12 cellular contexts compared by ENCODE assay signal in the genomic region with DNA sequence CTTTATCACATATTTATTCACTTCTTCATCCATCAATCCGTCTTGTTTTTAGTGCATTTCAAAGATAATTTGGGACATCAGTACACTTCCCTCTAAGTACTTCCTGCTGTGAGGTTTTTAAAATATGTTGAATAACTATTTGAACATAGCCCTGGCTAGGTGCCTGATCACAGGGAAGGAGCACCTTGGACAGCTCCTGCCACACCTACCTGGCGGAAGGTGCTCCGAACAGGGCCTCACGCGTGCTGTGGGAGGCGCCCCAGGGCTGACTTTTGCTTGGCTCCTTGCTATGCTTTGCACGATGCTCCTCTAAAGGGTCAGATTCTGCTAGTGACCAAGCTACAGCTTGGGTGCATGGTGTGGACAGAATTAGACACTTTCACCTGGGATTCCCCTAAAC. TPM values are rescaled to one million over a fixed set of nuclear protein-coding genes. Genes with fewer than 3 reads are reported as not detected.
A peak's percentile ranks its signal among the peaks of the same experiment; 100 is the strongest.
DNase-seq lines count a peak whose midpoint lies in the region; TF ChIP-seq lines count a peak whose summit lies in the region.
"Had no signal": no experiment of that assay in that cellular context is flagged by ENCODE, and none has a peak within 500 bp of the region (broad histone marks: within the 10 kb centered on the region; RNA-seq: fewer than 3 reads in every experiment).

No MANE protein-coding gene starts in this region.

- TF ChIP-seq CTCF in colonic mucosa (IDR thresholded peaks at IDR 0.05) (no peak), stomach (IDR thresholded peaks at IDR 0.05) (no peak)

- no peak overlapping the region for H3K4me3 ChIP-seq in colonic mucosa
- no peak overlapping the region for H3K4me3 ChIP-seq in stomach
- H3K4me3 ChIP-seq: lung had no signal

- H3K9ac ChIP-seq in colonic mucosa (ENCODE audit: low read depth in 2 of 2, low read length in 2 of 2), result no peak overlapping the region

- peaks cover 6% of the 10 kb centered on the region for H3K4me1 ChIP-seq in colonic mucosa
- H3K4me1 ChIP-seq in stomach, result peaks cover 0 to 10% (median 7%) of the 10 kb centered on the region in 4 donors

- TF ChIP-seq POLR2A in stomach (IDR thresholded peaks at IDR 0.05), result no peak

- 12 to 23% (median 16%) methylated on average over 7 of the region's 7 CpGs for WGBS in stomach, 5 donors

- intact Hi-C loops in colonic mucosa (cut with DNase I) (loop anchor here (5.0 kb wide), 1 partner anchor 47 kb away; no protein-coding TSS in a partner anchor), stomach (cut with DNase I; ENCODE audit: low total_unique reads) (no loop called here)

- H3K27ac ChIP-seq in colonic mucosa, result no peak overlapping the region
- no peak overlapping the region for H3K27ac ChIP-seq in stomach
- H3K27ac ChIP-seq in substantia nigra (ENCODE audit: low read depth, low read length, poor library complexity, severe bottlenecking), result no peak overlapping the region

- H3K9me3 ChIP-seq in colonic mucosa, result no peaks in the 10 kb centered on the region
- no peaks in the 10 kb centered on the region for H3K9me3 ChIP-seq in stomach

- H3K27me3 ChIP-seq in colonic mucosa (no peaks in the 10 kb centered on the region), stomach (no peaks in the 10 kb centered on the region)

- DNase-seq in activated effector memory CD4-positive, alpha-beta T cell treated with anti-CD3 and anti-CD28 coated beads, Interleukin-2, amount 50 U/mL, for 16 hours, result peak; percentile 74
- no peak for DNase-seq in activated effector memory CD4-positive, alpha-beta T cell treated with Interleukin-2 at 50 U/mL for 16 hours
- peak; percentile 22 for DNase-seq in SW480 (ENCODE audit: low spot score)
- peak; percentile 58 for DNase-seq in colonic mucosa
- DNase-seq in stomach, result peak; percentile 54
- DNase-seq in nucleus accumbens (lab: John Stamatoyannopoulos, UW), result no peak
- DNase-seq in ureter (ENCODE audit: low spot score), result no peak
- DNase-seq in substantia nigra (lab: John Stamatoyannopoulos, UW), result no peak
- DNase-seq: amygdala; DND-41; stimulated activated CD4-positive, alpha-beta T cell treated with anti-CD3 and anti-CD28 coated beads, Interleukin-15, amount 100 ng/mL, for 24 hours had no signal

- no peak for TF ChIP-seq EP300 in stomach (IDR thresholded peaks at IDR 0.05)

- H3K36me3 ChIP-seq in colonic mucosa, result no peaks in the 10 kb centered on the region
- peaks cover 0 to 42% (median 2%) of the 10 kb centered on the region in 4 donors for H3K36me3 ChIP-seq in stomach

RNA-seq across cellular contexts. Expression of a gene that starts 4.9 kb away (rescaled TPM):
- 1 to 10 TPM; 2.3 to 4.0 TPM for total RNA-seq in colonic mucosa
- 1 to 10 TPM in 3 of 5 donors, under 1 TPM in 1, not detected in 1; 0.29 to 5.1 (median 2.6) TPM for total RNA-seq in stomach
- polyA plus RNA-seq in stomach, result 1 to 10 TPM in 2 of 3 donors, under 1 TPM in 1; 0.76 to 6.3 (median 5.2) TPM
- total RNA-seq in ureter, result 6.0 TPM

RNA-seq across cellular contexts. Expression of a gene that starts 12.5 kb away (rescaled TPM):
- total RNA-seq in colonic mucosa (under 1 TPM; 0.12 to 0.35 TPM), stomach (under 1 TPM in 2 of 5 donors, not detected in 3; 0.45 to 0.58 TPM), ureter (2.0 TPM)
- polyA plus RNA-seq in stomach, result 1 to 10 TPM in 1 of 3 donors, under 1 TPM in 2; 0.50 to 1.0 (median 0.61) TPM

RNA-seq across cellular contexts. Expression of a gene that starts 15.1 kb away (rescaled TPM):
- total RNA-seq in colonic mucosa (10 to 100 TPM in 1 of 2 donors, 1 to 10 TPM in 1; 8.1 to 12.5 TPM), stomach (1 to 10 TPM; 1.8 to 6.4 (median 2.3) TPM), ureter (10.5 TPM)
- 1 to 10 TPM; 1.8 to 4.4 (median 4.1) TPM for polyA plus RNA-seq in stomach

RNA-seq across cellular contexts. Expression of a gene that starts 30.7 kb away (rescaled TPM):
- total RNA-seq in colonic mucosa, result 1 to 10 TPM; 2.5 to 3.9 TPM
- 10 to 100 TPM in 1 of 5 donors, 1 to 10 TPM in 4; 1.7 to 25.7 (median 3.5) TPM for total RNA-seq in stomach
- polyA plus RNA-seq in stomach, result 1 to 10 TPM; 1.3 to 1.8 (median 1.7) TPM
- 6.0 TPM for total RNA-seq in ureter

RNA-seq across cellular contexts. Expression of a gene that starts 52.6 kb away (rescaled TPM):
- 100 to 1,000 TPM in 1 of 2 donors, 10 to 100 TPM in 1; 93.9 to 163 TPM for total RNA-seq in colonic mucosa
- total RNA-seq in stomach, result 10 to 100 TPM in 3 of 5 donors, 1 to 10 TPM in 2; 5.3 to 39.3 (median 11.3) TPM
- polyA plus RNA-seq in stomach, result 10 to 100 TPM; 44.7 to 84.2 (median 50.6) TPM
- total RNA-seq in ureter, result 78.1 TPM

Comparison
In these comparisons a context has a peak if more than half of its experiments do, and no peak if none do; other contexts are left out.
1. DNase-seq: peak in activated effector memory CD4-positive, alpha-beta T cell treated with anti-CD3 and anti-CD28 coated beads, Interleukin-2, amount 50 U/mL, for 16 hours (single experiment), SW480 (single experiment), colonic mucosa (single experiment) and stomach (single experiment); none in activated effector memory CD4-positive, alpha-beta T cell treated with Interleukin-2 at 50 U/mL for 16 hours (single experiment), nucleus accumbens (0 of 56), ureter (single experiment) and substantia nigra (0 of 49).